Comparison of ENCODE assay signal across 9 cellular contexts in the genomic region with DNA sequence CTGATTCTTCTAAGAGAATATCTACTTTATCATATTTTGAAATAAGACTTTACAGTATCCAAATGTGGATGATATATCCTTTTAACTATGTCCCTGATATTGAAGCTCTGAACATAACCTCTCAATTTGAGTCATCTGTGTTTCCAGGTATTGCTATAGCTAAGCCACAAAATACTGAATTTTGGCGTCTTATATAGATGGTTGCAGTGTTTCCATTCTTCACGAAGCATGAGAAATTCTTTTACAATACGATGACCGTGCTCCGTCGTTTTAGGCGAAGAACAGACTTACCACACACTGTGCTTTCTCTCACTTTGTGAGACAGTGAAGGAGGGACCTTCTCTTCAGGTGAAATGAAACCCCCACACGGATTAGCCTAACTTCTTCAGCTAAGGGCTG. TPM values are rescaled to one million over a fixed set of nuclear protein-coding genes. Genes with fewer than 3 reads are reported as not detected.
DNase-seq lines count a peak whose midpoint lies in the region; ATAC-seq, FAIRE-seq and TF ChIP-seq lines count a peak whose summit lies in the region.
"Had no signal": no experiment of that assay in that cellular context is flagged by ENCODE, and none has a peak within 500 bp of the region (broad histone marks: within the 10 kb centered on the region; RNA-seq: fewer than 3 reads in every experiment).

No MANE protein-coding gene starts in this region.

- peak overlapping the region; percentile 45; the same call in 1 of the 2 replicates for H3K4ac ChIP-seq in IMR-90 (ENCODE audit: low read depth, low read length)

- POLR2A ChIA-PET in A549 (lab: Yijun Ruan, JAX) (no interaction called here), IMR-90 (lab: Charles Lee; ENCODE audit: unreplicated experiment) (no interaction called here)
- POLR2A ChIA-PET in naive thymus-derived CD8-positive, alpha-beta T cell (lab: Charles Lee): interaction anchor here (1.0 to 10.9 kb wide), 8 partner anchors 9 to 77 kb away, joined by 3 to 338 read pairs (median 11); no protein-coding TSS in a partner anchor

- peak overlapping the region; percentile 10; the same call in 1 of the 2 replicates for H3K18ac ChIP-seq in IMR-90 (ENCODE audit: low read depth, low read length)

- no peak overlapping the region for H3K56ac ChIP-seq in IMR-90 (ENCODE audit: extremely low read depth, insufficient read depth, low read length)

- H3K27ac Mint-ChIP-seq in activated naive CD8-positive, alpha-beta T cell treated with anti-CD3 and anti-CD28 coated beads for 36 hours: peak overlapping the region; percentile 90
- H3K27ac Mint-ChIP-seq in naive thymus-derived CD8-positive, alpha-beta T cell: peak overlapping the region; percentile 83 to 100 (median 100)

- H3K27ac ChIP-seq in A549: no peak overlapping the region
- no peak overlapping the region for H3K27ac ChIP-seq in IMR-90 (ENCODE audit: insufficient read depth, low read length)
- H3K27ac ChIP-seq in small intestine (ENCODE audit: low read depth in 1 of 2, low read length in 1 of 2): peak overlapping the region in 1 of 2 donors; percentile 19

- no peak for TF ChIP-seq CTCF in A549 (IDR thresholded peaks at IDR 0.05)
- no peak for TF ChIP-seq CTCF in IMR-90 (conservative IDR thresholded peaks at IDR 0.05; ENCODE audit: low read depth, low read length)

- no peak overlapping the region for H3K9ac ChIP-seq in IMR-90 (ENCODE audit: low read depth, low read length)

- DNase-seq in A549 (ENCODE audit: low read depth in 1 of 2, low spot score in 1 of 2) (no peak), IMR-90 (no peak), small intestine (no peak), NCI-H2196 (lab: John Stamatoyannopoulos, UW; ENCODE audit: unreplicated experiment) (no peak), NCI-H1930 (lab: John Stamatoyannopoulos, UW) (no peak)
- no peak for DNase-seq in activated naive CD8-positive, alpha-beta T cell treated with anti-CD3 and anti-CD28 coated beads for 36 hours
- no peak for DNase-seq in naive thymus-derived CD8-positive, alpha-beta T cell
- DNase-seq: NCI-H1436 treated with DMSO at 0.1 percent for 48 hours had no signal

- in situ Hi-C loops in IMR-90 (cut with MboI; ENCODE audit: low sequenced_read_pairs): loop anchor here (5.0 kb wide), 1 partner anchor 70 kb away; no protein-coding TSS in a partner anchor

- ATAC-seq in A549: no peak
- ATAC-seq in IMR-90 (ENCODE audit: low read depth): no peak
- ATAC-seq in naive thymus-derived CD8-positive, alpha-beta T cell: no peak
- no peak for ATAC-seq in HG03108 (IDR thresholded peaks at IDR 0.05; ENCODE audit: unreplicated experiment)

- CTCF ChIA-PET in A549 (lab: Yijun Ruan, JAX): interaction anchor here (0.7 to 9.1 kb wide), 36 partner anchors 8 to 261 kb away, joined by 3 to 295 read pairs (median 7); no protein-coding TSS in a partner anchor
- CTCF ChIA-PET in IMR-90 (lab: Yijun Ruan, JAX): interaction anchor here (0.6 to 5.7 kb wide), 8 partner anchors 12 to 119 kb away, joined by 3 to 56 read pairs (median 6); no protein-coding TSS in a partner anchor

- H3K27me3 Mint-ChIP-seq in activated naive CD8-positive, alpha-beta T cell treated with anti-CD3 and anti-CD28 coated beads for 36 hours: no peaks in the 10 kb centered on the region
- peaks cover 0 to 4% (median 0%) of the 10 kb centered on the region in 5 donors for H3K27me3 Mint-ChIP-seq in naive thymus-derived CD8-positive, alpha-beta T cell

- H3K4me2 ChIP-seq in A549 (peak overlapping the region; percentile 92), IMR-90 (ENCODE audit: low read depth, low read length) (no peak overlapping the region)

- peak overlapping the region; percentile 39; the same call in 1 of the 2 replicates for H2AK5ac ChIP-seq in IMR-90 (ENCODE audit: low read depth, low read length)

- H4K8ac ChIP-seq in IMR-90 (ENCODE audit: low read depth in 2 of 2, low read length in 2 of 2): peak overlapping the region in 1 of 2 experiments; percentile 17; a peak in 2 of 4 replicates

- H3K9me3 ChIP-seq in A549 (no peaks in the 10 kb centered on the region), IMR-90 (ENCODE audit: control insufficient read depth, insufficient read depth, low read length) (no peaks in the 10 kb centered on the region), small intestine (ENCODE audit: control insufficient read depth, low read depth) (no peaks in the 10 kb centered on the region)

- H3K4me1 Mint-ChIP-seq in activated naive CD8-positive, alpha-beta T cell treated with anti-CD3 and anti-CD28 coated beads for 36 hours: peaks cover 44% of the 10 kb centered on the region
- H3K4me1 Mint-ChIP-seq in naive thymus-derived CD8-positive, alpha-beta T cell: peaks cover 30 to 73% (median 49%) of the 10 kb centered on the region in 4 donors

- peak overlapping the region; percentile 58 for H2BK120ac ChIP-seq in IMR-90 (ENCODE audit: low read depth, low read length)

- H4K5ac ChIP-seq in IMR-90 (ENCODE audit: low read depth, low read length): no peak overlapping the region

- H3K4me3 ChIP-seq in A549 (no peak overlapping the region), IMR-90 (ENCODE audit: insufficient read depth, low read depth, low read length) (no peak overlapping the region), small intestine (ENCODE audit: low read depth in 1 of 2, low read length in 2 of 2) (no peak overlapping the region)

- H3K14ac ChIP-seq in IMR-90 (replicated peaks; ENCODE audit: low read depth, low read length): peak overlapping the region; percentile 74

- no peak for FAIRE-seq in A549 (lab: Jason Lieb, UNC)
- FAIRE-seq in small intestine (lab: Jason Lieb, UNC): no peak

- H2AK9ac ChIP-seq in IMR-90 (replicated peaks; ENCODE audit: low read depth, low read length, poor library complexity): no peak overlapping the region

- no peak overlapping the region for H2BK15ac ChIP-seq in IMR-90 (ENCODE audit: low read depth, low read length)

- TF ChIP-seq POLR2A in A549 (IDR thresholded peaks at IDR 0.05; ENCODE audit: low read length): no peak
- TF ChIP-seq POLR2A in IMR-90 (IDR thresholded peaks at IDR 0.05; ENCODE audit: low read depth, low read length): no peak

- H3K4me1 ChIP-seq in A549: peaks cover 10% of the 10 kb centered on the region; the same call in 2 of the 3 replicates
- H3K4me1 ChIP-seq in IMR-90 (ENCODE audit: control insufficient read depth, insufficient read depth, low read length): peaks cover 42% of the 10 kb centered on the region
- no peaks in the 10 kb centered on the region for H3K4me1 ChIP-seq in small intestine (ENCODE audit: control insufficient read depth in 2 of 2, insufficient read depth in 1 of 2, low read depth in 1 of 2, low read length in 1 of 2)

- H3K79me1 ChIP-seq in IMR-90 (ENCODE audit: low read depth in 1 of 2, low read length in 2 of 2): peaks cover 38 to 77% of the 10 kb centered on the region in 2 experiments

- peak overlapping the region; percentile 20; the same call in 1 of the 2 replicates for H4K91ac ChIP-seq in IMR-90 (ENCODE audit: insufficient read depth, low read depth, low read length)

- H2AFZ ChIP-seq in IMR-90 (replicated peaks; ENCODE audit: low read length, poor library complexity): no peak overlapping the region

- dilution Hi-C loops in IMR-90 (cut with HindIII; ENCODE audit: low sequenced_read_pairs, unreplicated experiment): no loop called here

- no peak overlapping the region for H2BK5ac ChIP-seq in IMR-90 (ENCODE audit: low read depth, low read length, poor library complexity, severe bottlenecking)

- peaks cover 8% of the 10 kb centered on the region for H4K20me1 ChIP-seq in IMR-90 (ENCODE audit: insufficient read depth, low read length)

- TF ChIP-seq EP300 in A549 (IDR thresholded peaks at IDR 0.05): no peak

- BruUV-seq in IMR-90 (replicated peaks; lab: Mats Ljungman, UMichigan): no TSS peak

- no peaks in the 10 kb centered on the region for H3K27me3 ChIP-seq in IMR-90 (ENCODE audit: control insufficient read depth, insufficient read depth, low read length)
- no peaks in the 10 kb centered on the region for H3K27me3 ChIP-seq in small intestine (ENCODE audit: control insufficient read depth in 2 of 2, insufficient read depth in 2 of 2, low read length in 2 of 2)

- no peaks in the 10 kb centered on the region for H3K9me3 Mint-ChIP-seq in activated naive CD8-positive, alpha-beta T cell treated with anti-CD3 and anti-CD28 coated beads for 36 hours
- no peaks in the 10 kb centered on the region for H3K9me3 Mint-ChIP-seq in naive thymus-derived CD8-positive, alpha-beta T cell

- WGBS in A549 (ENCODE audit: missing lambda C conversion rate): 68% methylated on average over 8 of the region's 8 CpGs
- no CpG with 5 or more reads among the region's 8 CpGs for WGBS in IMR-90 (ENCODE audit: extremely low coverage in 2 of 2, insufficient read length in 1 of 2), 2 experiments
- WGBS in small intestine, 3 donors: 66 to 72% (median 70%) methylated on average over 8 of the region's 8 CpGs

- H3K36me3 Mint-ChIP-seq in activated naive CD8-positive, alpha-beta T cell treated with anti-CD3 and anti-CD28 coated beads for 36 hours: no peaks in the 10 kb centered on the region
- no peaks in the 10 kb centered on the region for H3K36me3 Mint-ChIP-seq in naive thymus-derived CD8-positive, alpha-beta T cell

- H2BK20ac ChIP-seq in IMR-90 (ENCODE audit: low read depth, low read length): peak overlapping the region; percentile 60; the same call in 1 of the 2 replicates

- no peak overlapping the region; the same call in 1 of the 2 replicates for H3K23ac ChIP-seq in IMR-90 (ENCODE audit: low read depth, low read length)

- intact Hi-C loops in IMR-90 (cut with micrococcal nuclease): loop anchor here (1.0 to 10.0 kb wide), 4 partner anchors 14 to 612 kb away; partner anchors contain the start of gene PER2

- H3K9me1 ChIP-seq in IMR-90 (ENCODE audit: insufficient read depth, low read length): peaks cover 30% of the 10 kb centered on the region

- no peak for TF ChIP-seq RAD21 in A549 (conservative IDR thresholded peaks at IDR 0.05 in 1 of 2, IDR thresholded peaks at IDR 0.05 in 1 of 2)
- no peak for TF ChIP-seq RAD21 in IMR-90 (IDR thresholded peaks at IDR 0.05; ENCODE audit: low read length)

- H3K36me3 ChIP-seq in IMR-90 (ENCODE audit: control insufficient read depth, insufficient read depth, low read length): peaks cover 2% of the 10 kb centered on the region; the same call in 1 of the 2 replicates
- H3K36me3 ChIP-seq in small intestine (ENCODE audit: control insufficient read depth in 2 of 2, insufficient read depth in 2 of 2, low read length in 2 of 2): no peaks in the 10 kb centered on the region

- peak overlapping the region; percentile 77 for H3K4me3 Mint-ChIP-seq in activated naive CD8-positive, alpha-beta T cell treated with anti-CD3 and anti-CD28 coated beads for 36 hours
- peak overlapping the region; percentile 84 to 95 (median 91) for H3K4me3 Mint-ChIP-seq in naive thymus-derived CD8-positive, alpha-beta T cell

RNA-seq across cellular contexts. Expression of gene LRRFIP1, which starts 45.3 kb away (rescaled TPM):
- polyA plus RNA-seq in A549 (2011; rRNA removed) (78.3 and 93.0 TPM in 2 replicates), A549 (2017; fragmentation: RNase III; extraction: RNeasy Plus Mini Kit Qiagen cat#74134 plus additional on column Dnase treatment) (69.1 to 75.6 TPM (median 74.7 TPM) in 3 replicates), IMR-90 (2012; rRNA removed) (47.4 and 54.4 TPM in 2 replicates), small intestine (10 to 100 TPM; 46.0 to 76.7 (median 53.0) TPM)
- polyA plus RNA-seq in A549 (2012; cell fraction: cytosol; rRNA removed): 31.6 and 34.0 TPM in 2 replicates
- polyA plus RNA-seq in A549 (2012; cell fraction: nucleus; rRNA removed): 22.1 and 32.2 TPM in 2 replicates
- 41.9 and 43.6 TPM in 2 replicates for polyA minus RNA-seq in A549 (2011; rRNA and poly(A)+ RNA removed)
- total RNA-seq in IMR-90 (2012; rRNA removed): 52.2 and 63.0 TPM in 2 replicates
- polyA plus RNA-seq in IMR-90 (2012; cell fraction: cytosol; rRNA removed): 22.4 and 32.2 TPM in 2 replicates
- 26.6 and 80.9 TPM in 2 replicates for polyA plus RNA-seq in IMR-90 (2012; cell fraction: nucleus; rRNA removed; ENCODE audit: low replicate concordance)
- total RNA-seq in activated naive CD8-positive, alpha-beta T cell treated with anti-CD3 and anti-CD28 coated beads for 36 hours: 100 to 1,000 TPM; 162 to 164 TPM
- total RNA-seq in naive thymus-derived CD8-positive, alpha-beta T cell: 100 to 1,000 TPM; 102 to 103 TPM
- polyA plus RNA-seq in naive thymus-derived CD8-positive, alpha-beta T cell: 10 to 100 TPM; 72.9 to 91.8 (median 81.6) TPM
